1 cellular context compared by ENCODE assay signal in the genomic region with DNA sequence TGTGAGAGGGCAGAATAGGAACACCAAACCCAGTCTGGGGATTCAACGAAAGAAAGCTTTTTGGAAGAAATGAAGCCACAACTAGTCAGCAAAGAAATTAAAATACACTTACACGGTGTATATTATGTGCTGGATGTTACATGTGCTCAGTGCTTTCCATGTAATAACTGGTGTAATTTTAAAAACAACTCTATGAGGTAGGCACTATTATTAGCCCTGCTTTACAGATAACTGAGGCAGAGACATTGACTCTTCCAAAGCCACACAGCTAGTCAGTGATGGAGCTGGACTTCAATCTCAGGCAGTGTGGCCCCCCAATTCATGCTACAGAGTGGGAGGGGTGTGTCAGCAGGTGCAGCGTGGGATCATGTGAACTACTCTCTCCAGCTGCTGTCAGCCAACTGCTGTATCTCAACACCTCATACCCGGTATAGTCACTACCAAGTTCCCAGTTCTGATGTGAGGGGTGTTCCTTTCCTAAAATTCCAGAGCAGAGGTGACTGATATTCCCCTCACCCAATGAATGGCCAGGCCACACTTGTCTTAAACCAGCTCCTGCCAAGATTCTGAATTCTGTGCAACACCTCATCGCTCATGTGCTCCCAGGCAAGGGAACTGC.
TF ChIP-seq lines count a peak whose summit lies in the region.

No MANE protein-coding gene starts in this region.

TF ChIP-seq in GM23338, 12 proteins besides CTCF, POLR2A, EP300 and RAD21 (continued from another document):
- TF ChIP-seq, protein P1, sequence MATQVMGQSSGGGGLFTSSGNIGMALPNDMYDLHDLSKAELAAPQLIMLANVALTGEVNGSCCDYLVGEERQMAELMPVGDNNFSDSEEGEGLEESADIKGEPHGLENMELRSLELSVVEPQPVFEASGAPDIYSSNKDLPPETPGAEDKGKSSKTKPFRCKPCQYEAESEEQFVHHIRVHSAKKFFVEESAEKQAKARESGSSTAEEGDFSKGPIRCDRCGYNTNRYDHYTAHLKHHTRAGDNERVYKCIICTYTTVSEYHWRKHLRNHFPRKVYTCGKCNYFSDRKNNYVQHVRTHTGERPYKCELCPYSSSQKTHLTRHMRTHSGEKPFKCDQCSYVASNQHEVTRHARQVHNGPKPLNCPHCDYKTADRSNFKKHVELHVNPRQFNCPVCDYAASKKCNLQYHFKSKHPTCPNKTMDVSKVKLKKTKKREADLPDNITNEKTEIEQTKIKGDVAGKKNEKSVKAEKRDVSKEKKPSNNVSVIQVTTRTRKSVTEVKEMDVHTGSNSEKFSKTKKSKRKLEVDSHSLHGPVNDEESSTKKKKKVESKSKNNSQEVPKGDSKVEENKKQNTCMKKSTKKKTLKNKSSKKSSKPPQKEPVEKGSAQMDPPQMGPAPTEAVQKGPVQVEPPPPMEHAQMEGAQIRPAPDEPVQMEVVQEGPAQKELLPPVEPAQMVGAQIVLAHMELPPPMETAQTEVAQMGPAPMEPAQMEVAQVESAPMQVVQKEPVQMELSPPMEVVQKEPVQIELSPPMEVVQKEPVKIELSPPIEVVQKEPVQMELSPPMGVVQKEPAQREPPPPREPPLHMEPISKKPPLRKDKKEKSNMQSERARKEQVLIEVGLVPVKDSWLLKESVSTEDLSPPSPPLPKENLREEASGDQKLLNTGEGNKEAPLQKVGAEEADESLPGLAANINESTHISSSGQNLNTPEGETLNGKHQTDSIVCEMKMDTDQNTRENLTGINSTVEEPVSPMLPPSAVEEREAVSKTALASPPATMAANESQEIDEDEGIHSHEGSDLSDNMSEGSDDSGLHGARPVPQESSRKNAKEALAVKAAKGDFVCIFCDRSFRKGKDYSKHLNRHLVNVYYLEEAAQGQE (IDR thresholded peaks at IDR 0.05; ENCODE audit: unreplicated experiment), result no peak
